19 cellular contexts compared by ENCODE assay signal in genomic region chrX:150051096-150051495, GRCh38.
"Had no signal": no experiment of that assay in that cellular context is flagged by ENCODE, and none has a peak within 500 bp of the region (broad histone marks: within the 10 kb centered on the region; RNA-seq: fewer than 3 reads in every experiment).

No MANE protein-coding gene starts in this region.

- DNase-seq: activated CD4-positive, alpha-beta T cell treated with anti-CD3 and anti-CD28 coated beads for 4 hours; activated naive CD4-positive, alpha-beta T cell treated with Interleukin-2 at 50 U/mL for 16 hours; activated naive CD8-positive, alpha-beta T cell treated with anti-CD3 and anti-CD28 coated beads, Interleukin-2, amount 10 ng/mL, durations not matched to agents 7 days and 5 days; activated T-cell treated with anti-CD3 and anti-CD28 coated beads for 4 hours; amygdala; caudate nucleus; endodermal cell; heart left ventricle; kidney glomerular epithelial cell; naive thymus-derived CD8-positive, alpha-beta T cell; right cardiac atrium; trophoblast cell had no signal

- H3K27me3 ChIP-seq: gastroesophageal sphincter, heart left ventricle had no signal

- H3K9me3 ChIP-seq: gastroesophageal sphincter, heart left ventricle, prostate gland had no signal

- FAIRE-seq: TTC549 had no signal

- H3K27ac Mint-ChIP-seq: activated CD4-positive, alpha-beta memory T cell treated with anti-CD3 and anti-CD28 coated beads for 36 hours; activated naive CD8-positive, alpha-beta T cell treated with anti-CD3 and anti-CD28 coated beads, Interleukin-2, amount 10 ng/mL, durations not matched to agents 7 days and 5 days; endodermal cell; naive thymus-derived CD8-positive, alpha-beta T cell; stimulated activated naive CD8-positive, alpha-beta T cell treated with anti-CD3 and anti-CD28 coated beads, Interleukin-15, Interleukin-2, amounts not matched to agents 100 ng/mL and 50 ng/mL, for 24 hours; T-helper 2 cell treated with Interferon-gamma antibody and Interleukin-4, amounts not matched to agents 5 μg/mL and 100 μg/mL, for 36 hours had no signal

- H3K9me3 Mint-ChIP-seq: activated CD4-positive, alpha-beta memory T cell treated with anti-CD3 and anti-CD28 coated beads for 36 hours; activated naive CD8-positive, alpha-beta T cell treated with anti-CD3 and anti-CD28 coated beads, Interleukin-2, amount 10 ng/mL, durations not matched to agents 7 days and 5 days; stimulated activated naive CD8-positive, alpha-beta T cell treated with anti-CD3 and anti-CD28 coated beads, Interleukin-15, Interleukin-2, amounts not matched to agents 100 ng/mL and 50 ng/mL, for 24 hours; T-helper 2 cell treated with Interferon-gamma antibody and Interleukin-4, amounts not matched to agents 5 μg/mL and 100 μg/mL, for 36 hours had no signal

- H3K27ac ChIP-seq: gastroesophageal sphincter, heart left ventricle, prostate gland, skin epidermis had no signal

- H3K4me3 ChIP-seq: gastroesophageal sphincter, heart left ventricle, prostate gland, skin epidermis had no signal

- ATAC-seq: gastroesophageal sphincter; heart left ventricle; naive thymus-derived CD8-positive, alpha-beta T cell; right cardiac atrium had no signal

- H3K36me3 ChIP-seq: gastroesophageal sphincter, heart left ventricle, prostate gland had no signal

- H3K4me3 Mint-ChIP-seq: activated CD4-positive, alpha-beta memory T cell treated with anti-CD3 and anti-CD28 coated beads for 36 hours; activated naive CD8-positive, alpha-beta T cell treated with anti-CD3 and anti-CD28 coated beads, Interleukin-2, amount 10 ng/mL, durations not matched to agents 7 days and 5 days; endodermal cell; naive thymus-derived CD8-positive, alpha-beta T cell; stimulated activated naive CD8-positive, alpha-beta T cell treated with anti-CD3 and anti-CD28 coated beads, Interleukin-15, Interleukin-2, amounts not matched to agents 100 ng/mL and 50 ng/mL, for 24 hours; T-helper 2 cell treated with Interferon-gamma antibody and Interleukin-4, amounts not matched to agents 5 μg/mL and 100 μg/mL, for 36 hours had no signal

- H3K36me3 Mint-ChIP-seq: activated CD4-positive, alpha-beta memory T cell treated with anti-CD3 and anti-CD28 coated beads for 36 hours; activated naive CD8-positive, alpha-beta T cell treated with anti-CD3 and anti-CD28 coated beads, Interleukin-2, amount 10 ng/mL, durations not matched to agents 7 days and 5 days had no signal

- H3K4me1 Mint-ChIP-seq: activated naive CD8-positive, alpha-beta T cell treated with anti-CD3 and anti-CD28 coated beads, Interleukin-2, amount 10 ng/mL, durations not matched to agents 7 days and 5 days; endodermal cell; naive thymus-derived CD8-positive, alpha-beta T cell had no signal

- H3K4me1 ChIP-seq: gastroesophageal sphincter, heart left ventricle, prostate gland had no signal
